Comparison of ENCODE assay signal across 19 cellular contexts in genomic region chr14:65826946-65827345, GRCh38.
DNase-seq lines count a peak whose midpoint lies in the region; ATAC-seq and TF ChIP-seq lines count a peak whose summit lies in the region.
"Had no signal": no experiment of that assay in that cellular context is flagged by ENCODE, and none has a peak within 500 bp of the region (broad histone marks: within the 10 kb centered on the region; RNA-seq: fewer than 3 reads in every experiment).

No MANE protein-coding gene starts in this region.

- no peak for TF ChIP-seq CTCF in natural killer cell (IDR thresholded peaks at IDR 0.05)
- no peak for TF ChIP-seq CTCF in neural crest cell (conservative IDR thresholded peaks at IDR 0.05)
- TF ChIP-seq CTCF in Peyer's patch (IDR thresholded peaks at IDR 0.05) = no peak

- no peak overlapping the region for H3K27ac ChIP-seq in Peyer's patch
- H3K27ac ChIP-seq: BLaER1, C4-2B had no signal

- DNase-seq in natural killer cell treated with Interleukin-12 subunit alpha and Interleukin-12 subunit beta and Interleukin-15 and Interleukin-18, amount 100 ng/mL, for 72 hours (ENCODE audit: low spot score) = peak; percentile 44
- DNase-seq in natural killer cell (no peak), T-helper 17 cell (no peak), neural crest cell (ENCODE audit: low read depth, low spot score) (no peak), Peyer's patch (no peak), GM03348 (ENCODE audit: low spot score) (no peak)
- DNase-seq: Caco-2; CD4-positive, CD25-positive, alpha-beta regulatory T cell; CD8-positive, alpha-beta T cell; DMS 273 treated with DMSO at 0.1 percent for 48 hours; DMS79; EL; GDM1; H9 had no signal

- peaks cover 4 to 7% of the 10 kb centered on the region in 2 donors for H3K4me1 Mint-ChIP-seq in natural killer cell treated with Interleukin-12 subunit alpha and Interleukin-12 subunit beta and Interleukin-15 and Interleukin-18, amount 100 ng/mL, for 72 hours (ENCODE audit: low read depth in 2 of 2)
- peaks cover 6% of the 10 kb centered on the region in 2 donors for H3K4me1 Mint-ChIP-seq in natural killer cell
- H3K4me1 Mint-ChIP-seq in T-helper 17 cell = peaks cover 15% of the 10 kb centered on the region
- peaks cover 16% of the 10 kb centered on the region for H3K4me1 Mint-ChIP-seq in neural crest cell

- no peak overlapping the region for H3K4me3 Mint-ChIP-seq in natural killer cell treated with Interleukin-12 subunit alpha and Interleukin-12 subunit beta and Interleukin-15 and Interleukin-18, amount 100 ng/mL, for 72 hours
- H3K4me3 Mint-ChIP-seq in natural killer cell (no peak overlapping the region), T-helper 17 cell (no peak overlapping the region), neural crest cell (no peak overlapping the region)
- H3K4me3 Mint-ChIP-seq: B cell; CD4-positive, CD25-positive, alpha-beta regulatory T cell; CD8-positive, alpha-beta T cell; GM23338; H9 had no signal

- no peaks in the 10 kb centered on the region for H3K27me3 ChIP-seq in Peyer's patch
- H3K27me3 ChIP-seq: BLaER1 had no signal

- no peaks in the 10 kb centered on the region for H3K4me1 ChIP-seq in Peyer's patch
- H3K4me1 ChIP-seq: BLaER1, Caco-2 had no signal

- no peak for ATAC-seq in natural killer cell treated with Interleukin-12 subunit alpha and Interleukin-12 subunit beta and Interleukin-15 and Interleukin-18, amount 100 ng/mL, for 72 hours
- ATAC-seq in natural killer cell = no peak
- no peak for ATAC-seq in T-helper 17 cell
- ATAC-seq: CD8-positive, alpha-beta T cell; GM23338; HCT116 had no signal

- H3K27me3 Mint-ChIP-seq in natural killer cell treated with Interleukin-12 subunit alpha and Interleukin-12 subunit beta and Interleukin-15 and Interleukin-18, amount 100 ng/mL, for 72 hours = peaks cover 0 to 7% of the 10 kb centered on the region in 2 donors
- H3K27me3 Mint-ChIP-seq in natural killer cell (ENCODE audit: low read depth in 2 of 2) (no peaks in the 10 kb centered on the region), T-helper 17 cell (no peaks in the 10 kb centered on the region), neural crest cell (ENCODE audit: low read depth) (peaks cover 9% of the 10 kb centered on the region)
- H3K27me3 Mint-ChIP-seq: CD4-positive, CD25-positive, alpha-beta regulatory T cell had no signal

- no peak for TF ChIP-seq POLR2A in Peyer's patch (IDR thresholded peaks at IDR 0.05)

- H3K27ac Mint-ChIP-seq in natural killer cell treated with Interleukin-12 subunit alpha and Interleukin-12 subunit beta and Interleukin-15 and Interleukin-18, amount 100 ng/mL, for 72 hours = no peak overlapping the region
- H3K27ac Mint-ChIP-seq in natural killer cell = no peak overlapping the region
- peak overlapping the region; percentile 34 for H3K27ac Mint-ChIP-seq in T-helper 17 cell
- H3K27ac Mint-ChIP-seq in neural crest cell (ENCODE audit: unreplicated experiment) = peak overlapping the region; percentile 6
- H3K27ac Mint-ChIP-seq: B cell; CD4-positive, CD25-positive, alpha-beta regulatory T cell; CD8-positive, alpha-beta T cell; GM23338 had no signal

- H3K36me3 Mint-ChIP-seq in natural killer cell treated with Interleukin-12 subunit alpha and Interleukin-12 subunit beta and Interleukin-15 and Interleukin-18, amount 100 ng/mL, for 72 hours = no peaks in the 10 kb centered on the region
- H3K36me3 Mint-ChIP-seq in natural killer cell (no peaks in the 10 kb centered on the region), T-helper 17 cell (ENCODE audit: low read depth) (no peaks in the 10 kb centered on the region), neural crest cell (ENCODE audit: low read depth) (no peaks in the 10 kb centered on the region)
- H3K36me3 Mint-ChIP-seq: CD4-positive, CD25-positive, alpha-beta regulatory T cell; CD8-positive, alpha-beta T cell had no signal

- H3K9me3 Mint-ChIP-seq in natural killer cell treated with Interleukin-12 subunit alpha and Interleukin-12 subunit beta and Interleukin-15 and Interleukin-18, amount 100 ng/mL, for 72 hours = no peaks in the 10 kb centered on the region
- H3K9me3 Mint-ChIP-seq in natural killer cell (no peaks in the 10 kb centered on the region), neural crest cell (no peaks in the 10 kb centered on the region)
- H3K9me3 Mint-ChIP-seq: CD8-positive, alpha-beta T cell; H9 had no signal

- intact Hi-C loops in natural killer cell (cut with micrococcal nuclease) = loop anchor here (10.0 kb wide), 1 partner anchor 662 kb away; no protein-coding TSS in a partner anchor

- no peaks in the 10 kb centered on the region for H3K36me3 ChIP-seq in Peyer's patch
- H3K36me3 ChIP-seq: BLaER1 had no signal

- H3K9me3 ChIP-seq in T-helper 17 cell (ENCODE audit: control insufficient read depth, low read length, poor library complexity, severe bottlenecking) = no peaks in the 10 kb centered on the region
- no peaks in the 10 kb centered on the region for H3K9me3 ChIP-seq in Peyer's patch
- H3K9me3 ChIP-seq: BLaER1, Caco-2 had no signal

- no peak overlapping the region for H3K4me3 ChIP-seq in Peyer's patch
- H3K4me3 ChIP-seq: BLaER1, GM23338 had no signal

Comparison
In these comparisons a context has a peak if more than half of its experiments do, and no peak if none do; other contexts are left out.
1. H3K27ac Mint-ChIP-seq: peak in T-helper 17 cell (single experiment) and neural crest cell (single experiment); none in natural killer cell treated with Interleukin-12 subunit alpha and Interleukin-12 subunit beta and Interleukin-15 and Interleukin-18, amount 100 ng/mL, for 72 hours (0 of 2) and natural killer cell (0 of 2).